8 cellular contexts compared by ENCODE assay signal in the genomic region with DNA sequence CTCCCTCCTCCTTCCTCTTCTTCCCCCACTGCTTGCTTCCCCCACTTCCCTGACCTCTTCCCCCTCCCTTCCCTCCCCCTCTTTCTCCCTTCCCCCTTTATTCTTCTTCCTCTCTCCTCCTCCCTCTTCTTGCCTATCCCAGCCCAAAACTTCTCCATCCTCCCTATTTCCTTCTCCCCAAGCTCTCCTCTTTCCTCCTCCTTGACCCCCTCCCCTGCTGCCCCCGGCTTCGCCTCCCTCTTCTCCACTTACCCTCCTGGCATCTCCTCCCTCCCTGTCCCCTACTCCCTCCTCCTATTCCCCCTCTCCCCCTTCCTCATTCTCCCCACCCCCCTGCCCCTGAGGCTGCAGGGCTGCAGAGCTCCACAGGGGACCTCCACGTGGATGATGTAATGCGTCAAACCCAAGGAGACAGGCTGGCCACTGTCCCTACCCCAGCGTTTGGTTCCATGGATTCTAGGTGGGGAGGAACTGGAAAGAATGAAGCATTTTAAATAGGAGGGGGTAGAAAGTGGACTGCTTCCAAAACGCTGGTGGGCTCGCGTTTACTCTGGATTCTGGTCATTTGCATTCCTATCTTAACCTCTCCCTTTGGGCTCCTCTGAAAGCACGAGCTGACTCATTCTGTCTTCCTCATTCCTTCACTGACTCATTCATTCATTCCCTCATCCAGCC. TPM values are rescaled to one million over a fixed set of nuclear protein-coding genes. Genes with fewer than 3 reads are reported as not detected.
DNase-seq lines count a peak whose midpoint lies in the region; TF ChIP-seq lines count a peak whose summit lies in the region.

No MANE protein-coding gene starts in this region.

- H3K36me3 ChIP-seq in OCI-LY3 (replicated peaks; ENCODE audit: low read depth, low read length): peaks cover 33% of the 10 kb centered on the region
- H3K36me3 ChIP-seq in muscle layer of colon (ENCODE audit: insufficient read depth, low read length): no peaks in the 10 kb centered on the region
- no peaks in the 10 kb centered on the region for H3K36me3 ChIP-seq in MM.1S (replicated peaks; ENCODE audit: insufficient read depth, low read length)
- no peaks in the 10 kb centered on the region for H3K36me3 ChIP-seq in colonic mucosa

- H3K9me2 ChIP-seq in MM.1S (replicated peaks; ENCODE audit: insufficient read depth, low read length): no peaks in the 10 kb centered on the region

- H3K9me3 ChIP-seq in OCI-LY3 (ENCODE audit: insufficient read depth, low read length) (no peaks in the 10 kb centered on the region), muscle layer of colon (ENCODE audit: low read length) (no peaks in the 10 kb centered on the region), MM.1S (replicated peaks; ENCODE audit: insufficient read depth, low read length) (no peaks in the 10 kb centered on the region), colonic mucosa (no peaks in the 10 kb centered on the region)

- peak overlapping the region; percentile 53 for H3K4me2 ChIP-seq in OCI-LY3 (ENCODE audit: low read length)
- no peak overlapping the region for H3K4me2 ChIP-seq in MM.1S (ENCODE audit: low read depth, low read length)

- TF ChIP-seq CTCF in OCI-LY3 (IDR thresholded peaks at IDR 0.05; ENCODE audit: low read depth, low read length) (no peak), MM.1S (IDR thresholded peaks at IDR 0.05; ENCODE audit: low read length) (no peak), colonic mucosa (IDR thresholded peaks at IDR 0.05) (no peak)

- peaks cover 37% of the 10 kb centered on the region for H4K20me1 ChIP-seq in OCI-LY3 (ENCODE audit: insufficient read depth, low read length)
- no peaks in the 10 kb centered on the region for H4K20me1 ChIP-seq in MM.1S (ENCODE audit: insufficient read depth, low read length)

- H3K4me3 ChIP-seq in OCI-LY3 (ENCODE audit: low read length): peak overlapping the region; percentile 55
- no peak overlapping the region for H3K4me3 ChIP-seq in muscle layer of colon (ENCODE audit: low read depth in 1 of 2, low read length in 2 of 2)
- no peak overlapping the region for H3K4me3 ChIP-seq in MM.1S (ENCODE audit: low read length)
- no peak overlapping the region for H3K4me3 ChIP-seq in colonic mucosa

- H2AFZ ChIP-seq in OCI-LY3 (ENCODE audit: low read depth, low read length): no peak overlapping the region
- H2AFZ ChIP-seq in MM.1S (ENCODE audit: low read length): no peak overlapping the region

- H3K4me1 ChIP-seq in OCI-LY3 (ENCODE audit: low read length) (peaks cover 53% of the 10 kb centered on the region), muscle layer of colon (ENCODE audit: insufficient read depth, low read length) (peaks cover 39% of the 10 kb centered on the region), MM.1S (ENCODE audit: low read length) (no peaks in the 10 kb centered on the region), colonic mucosa (peaks cover 8% of the 10 kb centered on the region)

- intact Hi-C loops in colonic mucosa (cut with DNase I): loop anchor here (2.0 kb wide), 1 partner anchor 108 kb away; no protein-coding TSS in a partner anchor

- DNase-seq in NCI-H748 (lab: John Stamatoyannopoulos, UW; ENCODE audit: unreplicated experiment): peak; percentile 58
- DNase-seq in NCI-H748 treated with DMSO at 0.1 percent for 48 hours (lab: John Stamatoyannopoulos, UW): no peak
- peak; percentile 86 for DNase-seq in dedifferentiated amniotic fluid mesenchymal stem cell (ENCODE audit: extremely low spot score)
- no peak for DNase-seq in NCI-H187 treated with DMSO at 0.1 percent for 48 hours (lab: John Stamatoyannopoulos, UW)
- DNase-seq in MM.1S: no peak
- no peak for DNase-seq in colonic mucosa

- peaks cover 43% of the 10 kb centered on the region for H3K79me2 ChIP-seq in OCI-LY3 (ENCODE audit: low read length)
- no peaks in the 10 kb centered on the region for H3K79me2 ChIP-seq in MM.1S (ENCODE audit: low read length)

- H3K9ac ChIP-seq in OCI-LY3 (ENCODE audit: low read length) (peak overlapping the region; percentile 19; the same call in 1 of the 2 replicates), muscle layer of colon (ENCODE audit: low read length) (no peak overlapping the region), MM.1S (ENCODE audit: low read length) (no peak overlapping the region), colonic mucosa (ENCODE audit: low read depth in 2 of 2, low read length in 2 of 2) (peak overlapping the region in 1 of 2 donors; percentile 23)

- H3K27ac ChIP-seq in OCI-LY3 (ENCODE audit: low read length): no peak overlapping the region
- H3K27ac ChIP-seq in muscle layer of colon (ENCODE audit: low read depth, low read length): peak overlapping the region; percentile 45
- H3K27ac ChIP-seq in MM.1S (ENCODE audit: low read length): no peak overlapping the region
- H3K27ac ChIP-seq in colonic mucosa: no peak overlapping the region

- no peaks in the 10 kb centered on the region for H3F3A ChIP-seq in MM.1S (ENCODE audit: insufficient read depth, low read length)

- peaks cover 8% of the 10 kb centered on the region; the same call in 1 of the 2 replicates for H3K27me3 ChIP-seq in OCI-LY3 (ENCODE audit: low read depth, low read length)
- no peaks in the 10 kb centered on the region for H3K27me3 ChIP-seq in muscle layer of colon (ENCODE audit: control insufficient read depth in 1 of 2, insufficient read depth in 2 of 2, low read length in 2 of 2)
- H3K27me3 ChIP-seq in MM.1S (replicated peaks; ENCODE audit: insufficient read depth, low read length): no peaks in the 10 kb centered on the region
- no peaks in the 10 kb centered on the region for H3K27me3 ChIP-seq in colonic mucosa

RNA-seq across cellular contexts. Expression of a gene that starts 0.7 kb away (rescaled TPM):
- total RNA-seq in colonic mucosa: 100 to 1,000 TPM in 1 of 2 donors, 10 to 100 TPM in 1; 79.1 to 138 TPM

RNA-seq across cellular contexts. Expression of a gene that starts 29.7 kb away (rescaled TPM):
- 10 to 100 TPM; 49.7 to 62.7 TPM for total RNA-seq in colonic mucosa

Comparison
In these comparisons a context has a peak if more than half of its experiments do, and no peak if none do; other contexts are left out.
1. DNase-seq: peak in NCI-H748 (single experiment) and dedifferentiated amniotic fluid mesenchymal stem cell (single experiment); none in NCI-H748 treated with DMSO at 0.1 percent for 48 hours (single experiment), NCI-H187 treated with DMSO at 0.1 percent for 48 hours (single experiment), MM.1S (single experiment) and colonic mucosa (single experiment).